Comparison of ENCODE assay signal across 19 cellular contexts in the genomic region with DNA sequence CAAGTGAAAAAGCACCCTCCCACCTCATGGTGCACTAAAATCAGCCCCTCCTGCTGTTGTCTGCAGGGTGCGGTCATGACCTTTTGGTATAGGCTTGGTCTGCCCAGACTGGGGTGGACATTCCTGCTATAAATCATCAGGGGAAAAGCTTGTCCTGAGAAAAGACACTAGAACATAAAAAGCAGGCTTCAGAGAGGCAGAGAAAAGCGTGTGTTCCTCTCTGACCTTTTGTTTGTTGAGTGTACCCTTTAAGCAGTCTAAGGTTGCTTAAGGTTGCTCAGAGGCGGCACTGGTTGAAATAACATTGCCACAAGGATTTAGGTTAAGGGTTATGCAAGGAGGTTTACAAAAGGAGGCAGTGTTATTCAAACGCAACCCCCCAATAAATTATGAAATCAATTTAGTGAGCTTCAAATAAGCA. TPM values are rescaled to one million over a fixed set of nuclear protein-coding genes. Genes with fewer than 3 reads are reported as not detected.
DNase-seq lines count a peak whose midpoint lies in the region; ATAC-seq, FAIRE-seq and TF ChIP-seq lines count a peak whose summit lies in the region.
"Had no signal": no experiment of that assay in that cellular context is flagged by ENCODE, and none has a peak within 500 bp of the region (broad histone marks: within the 10 kb centered on the region; RNA-seq: fewer than 3 reads in every experiment).

No MANE protein-coding gene starts in this region.

- intact Hi-C loops in left ventricle myocardium superior (cut with micrococcal nuclease) = no loop called here
- intact Hi-C loops in Right ventricle myocardium inferior (cut with DNase I) = no loop called here
- intact Hi-C loops in esophagus muscularis mucosa (cut with DNase I) = no loop called here

- H3K36me3 ChIP-seq in mesenchymal stem cell (ENCODE audit: control insufficient read depth in 1 of 2, insufficient read depth in 2 of 2, low read depth in 1 of 2, low read length in 2 of 2) (no peaks in the 10 kb centered on the region), esophagus muscularis mucosa (no peaks in the 10 kb centered on the region)
- H3K36me3 ChIP-seq: colonic mucosa, SJSA1 had no signal

- TF ChIP-seq POLR2A in esophagus muscularis mucosa (IDR thresholded peaks at IDR 0.05; ENCODE audit: low read depth) = no peak

- H3K23ac ChIP-seq in mesenchymal stem cell (ENCODE audit: low read length in 2 of 2) = no peak overlapping the region

- no peak overlapping the region for H3K27ac Mint-ChIP-seq in WTC11
- H3K27ac Mint-ChIP-seq: activated CD4-positive, alpha-beta T cell treated with anti-CD3 and anti-CD28 coated beads, Interleukin-2, amount 10 ng/mL, durations not matched to agents 24 days and 14 days; CD8-positive, alpha-beta T cell; naive thymus-derived CD4-positive, alpha-beta T cell; stimulated activated naive CD8-positive, alpha-beta T cell treated with anti-CD3 and anti-CD28 coated beads, Interleukin-15, amount 100 ng/mL, for 72 hours had no signal

- no peak overlapping the region for H3K9ac ChIP-seq in mesenchymal stem cell (ENCODE audit: low read length)

- peaks cover 4% of the 10 kb centered on the region for H3K9me3 ChIP-seq in mesenchymal stem cell (ENCODE audit: control insufficient read depth, low read length)
- no peaks in the 10 kb centered on the region for H3K9me3 ChIP-seq in esophagus muscularis mucosa
- H3K9me3 ChIP-seq: colonic mucosa, SJSA1 had no signal

- no peak overlapping the region for H3K14ac ChIP-seq in mesenchymal stem cell (ENCODE audit: low read length in 2 of 2)

- H2BK15ac ChIP-seq in mesenchymal stem cell (ENCODE audit: low read depth, poor library complexity, severe bottlenecking) = no peak overlapping the region

- H3K79me1 ChIP-seq in mesenchymal stem cell (replicated peaks; ENCODE audit: low read length, poor library complexity, severe bottlenecking) = no peaks in the 10 kb centered on the region

- H3K4me3 ChIP-seq in mesenchymal stem cell (ENCODE audit: insufficient read depth in 1 of 2, low read depth in 1 of 2, low read length in 2 of 2) (no peak overlapping the region), esophagus muscularis mucosa (no peak overlapping the region)
- H3K4me3 ChIP-seq: colonic mucosa, SJSA1 had no signal

- no peaks in the 10 kb centered on the region for H3K27me3 ChIP-seq in mesenchymal stem cell (ENCODE audit: control insufficient read depth in 1 of 2, insufficient read depth in 1 of 2, low read length in 2 of 2)
- no peaks in the 10 kb centered on the region for H3K27me3 ChIP-seq in esophagus muscularis mucosa
- H3K27me3 ChIP-seq: colonic mucosa, SJSA1 had no signal

- H3K4me2 ChIP-seq in mesenchymal stem cell (ENCODE audit: low read length, poor library complexity, severe bottlenecking) = peak overlapping the region; percentile 25

- H3K4me3 Mint-ChIP-seq in WTC11 = no peak overlapping the region
- H3K4me3 Mint-ChIP-seq: activated CD4-positive, alpha-beta T cell treated with anti-CD3 and anti-CD28 coated beads, Interleukin-2, amount 10 ng/mL, durations not matched to agents 24 days and 14 days; CD8-positive, alpha-beta T cell; stimulated activated naive CD8-positive, alpha-beta T cell treated with anti-CD3 and anti-CD28 coated beads, Interleukin-15, amount 100 ng/mL, for 72 hours had no signal

- H2AFZ ChIP-seq in mesenchymal stem cell (ENCODE audit: low read depth, low read length) = peak overlapping the region; percentile 64

- H4K8ac ChIP-seq in mesenchymal stem cell (ENCODE audit: low read length) = no peak overlapping the region

- no peak overlapping the region for H2BK5ac ChIP-seq in mesenchymal stem cell (ENCODE audit: low read depth, low read length, poor library complexity, severe bottlenecking)

- no peak overlapping the region for H2AK5ac ChIP-seq in mesenchymal stem cell (ENCODE audit: low read length, severe bottlenecking)

- peaks cover 21% of the 10 kb centered on the region for H3K36me3 Mint-ChIP-seq in WTC11
- H3K36me3 Mint-ChIP-seq: CD8-positive, alpha-beta T cell; naive thymus-derived CD4-positive, alpha-beta T cell had no signal

- H3K4me1 ChIP-seq in mesenchymal stem cell (ENCODE audit: control insufficient read depth, insufficient read depth, low read depth, low read length) = peaks cover 2% of the 10 kb centered on the region
- no peaks in the 10 kb centered on the region for H3K4me1 ChIP-seq in esophagus muscularis mucosa
- H3K4me1 ChIP-seq: colonic mucosa, SJSA1 had no signal

- POLR2A ChIA-PET in WTC11 (lab: Charles Lee) = no interaction called here

- no peak overlapping the region for H4K91ac ChIP-seq in mesenchymal stem cell (ENCODE audit: low read length)

- peaks cover 38% of the 10 kb centered on the region for H3K4me1 Mint-ChIP-seq in WTC11
- H3K4me1 Mint-ChIP-seq: activated CD4-positive, alpha-beta T cell treated with anti-CD3 and anti-CD28 coated beads, Interleukin-2, amount 10 ng/mL, durations not matched to agents 24 days and 14 days; stimulated activated naive CD8-positive, alpha-beta T cell treated with anti-CD3 and anti-CD28 coated beads, Interleukin-15, amount 100 ng/mL, for 72 hours had no signal

- WGBS in mesenchymal stem cell = 44% methylated on average over 3 of the region's 4 CpGs
- 72% methylated on average over 4 of the region's 4 CpGs for WGBS in esophagus muscularis mucosa

- CTCF ChIA-PET in WTC11 (lab: Charles Lee) = interaction anchor here (0.8 to 5.6 kb wide), 38 partner anchors 8 to 425 kb away, joined by 3 to 122 read pairs (median 4); a partner anchor contains a TSS

- H3K9me3 Mint-ChIP-seq in WTC11 = peaks cover 18% of the 10 kb centered on the region
- H3K9me3 Mint-ChIP-seq: activated CD4-positive, alpha-beta T cell treated with anti-CD3 and anti-CD28 coated beads, Interleukin-2, amount 10 ng/mL, durations not matched to agents 24 days and 14 days had no signal

- no peak for TF ChIP-seq EP300 in esophagus muscularis mucosa (IDR thresholded peaks at IDR 0.05)

- DNase-seq in left ventricle myocardium superior (no peak), Right ventricle myocardium inferior (ENCODE audit: missing footprints) (no peak), WTC11 (ENCODE audit: low spot score) (no peak), mesenchymal stem cell (peak; percentile 20), esophagus muscularis mucosa (ENCODE audit: extremely low spot score) (no peak), HTR-8/SVneo (ENCODE audit: insufficient read length, low spot score) (no peak)
- DNase-seq in stimulated activated CD4-positive, alpha-beta T cell treated with anti-CD3 and anti-CD28 coated beads, Interleukin-4, amount 100 ng/mL, for 24 hours = no peak
- DNase-seq: DND-41, foreskin melanocyte, NCI-H510A treated with DMSO at 0.1 percent for 48 hours had no signal

- H3K27ac ChIP-seq in mesenchymal stem cell (ENCODE audit: low read length, poor library complexity, severe bottlenecking) (no peak overlapping the region), esophagus muscularis mucosa (replicated peaks in 1 of 4) (no peak overlapping the region)
- H3K27ac ChIP-seq: colonic mucosa, SJSA1 had no signal

- no peak overlapping the region for H2BK120ac ChIP-seq in mesenchymal stem cell (ENCODE audit: low read depth, low read length)

- TF ChIP-seq CTCF in WTC11 (IDR thresholded peaks at IDR 0.05) (no peak), esophagus muscularis mucosa (IDR thresholded peaks at IDR 0.05) (no peak)

- H3K18ac ChIP-seq in mesenchymal stem cell (ENCODE audit: low read depth in 1 of 2, low read length in 2 of 2) = no peak overlapping the region

- FAIRE-seq in HTR-8/SVneo (lab: Jason Lieb, UNC) = no peak

- no peak overlapping the region for H2BK12ac ChIP-seq in mesenchymal stem cell (ENCODE audit: low read length in 2 of 2)

- peak; percentile 30 for ATAC-seq in left ventricle myocardium superior
- no peak for ATAC-seq in Right ventricle myocardium inferior
- ATAC-seq in WTC11 = peak; percentile 33
- no peak for ATAC-seq in HG03097 (IDR thresholded peaks at IDR 0.05; ENCODE audit: low FRiP score, unreplicated experiment)

- no peaks in the 10 kb centered on the region for H3K27me3 Mint-ChIP-seq in WTC11 (ENCODE audit: low read depth)
- H3K27me3 Mint-ChIP-seq: stimulated activated naive CD8-positive, alpha-beta T cell treated with anti-CD3 and anti-CD28 coated beads, Interleukin-15, amount 100 ng/mL, for 72 hours had no signal

- no peak overlapping the region for H3K4ac ChIP-seq in mesenchymal stem cell (ENCODE audit: low read depth in 1 of 2, low read length in 2 of 2)

TF ChIP-seq in WTC11, 78 proteins besides CTCF, POLR2A, EP300 and RAD21 (continues in another document):
- no peak for TF ChIP-seq ZNF263 (CRISPR knock-in tag; IDR thresholded peaks at IDR 0.05; ENCODE audit: low read depth)
- TF ChIP-seq HMGA2 (CRISPR knock-in tag; IDR thresholded peaks at IDR 0.05) = no peak
- TF ChIP-seq, protein P1, sequence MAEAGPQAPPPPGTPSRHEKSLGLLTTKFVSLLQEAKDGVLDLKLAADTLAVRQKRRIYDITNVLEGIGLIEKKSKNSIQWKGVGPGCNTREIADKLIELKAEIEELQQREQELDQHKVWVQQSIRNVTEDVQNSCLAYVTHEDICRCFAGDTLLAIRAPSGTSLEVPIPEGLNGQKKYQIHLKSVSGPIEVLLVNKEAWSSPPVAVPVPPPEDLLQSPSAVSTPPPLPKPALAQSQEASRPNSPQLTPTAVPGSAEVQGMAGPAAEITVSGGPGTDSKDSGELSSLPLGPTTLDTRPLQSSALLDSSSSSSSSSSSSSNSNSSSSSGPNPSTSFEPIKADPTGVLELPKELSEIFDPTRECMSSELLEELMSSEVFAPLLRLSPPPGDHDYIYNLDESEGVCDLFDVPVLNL (CRISPR knock-in tag; IDR thresholded peaks at IDR 0.05; ENCODE audit: borderline replicate concordance, low read depth) = no peak
- TF ChIP-seq ATF1 (CRISPR knock-in tag; IDR thresholded peaks at IDR 0.05) = no peak
- TF ChIP-seq NFE2L1 (CRISPR knock-in tag; IDR thresholded peaks at IDR 0.05) = no peak
- TF ChIP-seq JUN (CRISPR knock-in tag; IDR thresholded peaks at IDR 0.05) = no peak
- no peak for TF ChIP-seq RORB (CRISPR knock-in tag; IDR thresholded peaks at IDR 0.05)
- no peak for TF ChIP-seq GTF2I (CRISPR knock-in tag; conservative IDR thresholded peaks at IDR 0.05)
- no peak for TF ChIP-seq JAZF1 (CRISPR knock-in tag; IDR thresholded peaks at IDR 0.05)

RNA-seq across cellular contexts. Expression of a gene that starts 43.5 kb away (rescaled TPM):
- total RNA-seq in left ventricle myocardium superior (0.59 TPM), Right ventricle myocardium inferior (0.16 TPM), WTC11 (2021) (0.05 to 0.15 TPM (median 0.07 TPM) in 3 replicates), esophagus muscularis mucosa (1 to 10 TPM in 3 of 4 donors, under 1 TPM in 1; 0.66 to 1.8 (median 1.3) TPM)
- not detected for polyA plus RNA-seq in mesenchymal stem cell (2013, experiment 1 of 2)
- not detected for polyA plus RNA-seq in mesenchymal stem cell (2013, experiment 2 of 2)
- total RNA-seq: activated CD4-positive, alpha-beta T cell treated with anti-CD3 and anti-CD28 coated beads, Interleukin-2, amount 10 ng/mL, durations not matched to agents 24 days and 14 days; CD8-positive, alpha-beta T cell; colonic mucosa; MCF 10A; naive thymus-derived CD4-positive, alpha-beta T cell; OCI-LY7 had no signal
- polyA plus RNA-seq: naive thymus-derived CD4-positive, alpha-beta T cell had no signal

RNA-seq across cellular contexts. Expression of a gene that starts 57.5 kb away (rescaled TPM):
- total RNA-seq in left ventricle myocardium superior (14.2 TPM), Right ventricle myocardium inferior (15.2 TPM), WTC11 (2021) (52.2 to 71.9 TPM (median 52.6 TPM) in 3 replicates), esophagus muscularis mucosa (100 to 1,000 TPM in 2 of 4 donors, 10 to 100 TPM in 2; 44.4 to 101 (median 88.5) TPM)
- polyA plus RNA-seq in mesenchymal stem cell (2013, experiment 1 of 2) = 9.5 TPM
- 10.4 TPM for polyA plus RNA-seq in mesenchymal stem cell (2013, experiment 2 of 2)
- total RNA-seq: CD8-positive, alpha-beta T cell; naive thymus-derived CD4-positive, alpha-beta T cell; OCI-LY7 had no signal
- polyA plus RNA-seq: naive thymus-derived CD4-positive, alpha-beta T cell had no signal

Comparison
In these comparisons a context has a peak if more than half of its experiments do, and no peak if none do; other contexts are left out.
1. ATAC-seq: peak in left ventricle myocardium superior (single experiment) and WTC11 (single experiment); none in Right ventricle myocardium inferior (single experiment) and HG03097 (single experiment).